23 cellular contexts compared by ENCODE assay signal in genomic region chr9:121821326-121821725, GRCh38.
"Had no signal": no experiment of that assay in that cellular context is flagged by ENCODE, and none has a peak within 500 bp of the region (broad histone marks: within the 10 kb centered on the region; RNA-seq: fewer than 3 reads in every experiment).

No MANE protein-coding gene starts in this region.

- H3K9me3 Mint-ChIP-seq: nephron; stimulated activated naive CD8-positive, alpha-beta T cell treated with anti-CD3 and anti-CD28 coated beads, Interleukin-15, amount 100 ng/mL, for 72 hours; WTC11 had no signal

- H3K27ac Mint-ChIP-seq: activated naive CD8-positive, alpha-beta T cell; nephron had no signal

- H3K36me3 Mint-ChIP-seq: activated naive CD8-positive, alpha-beta T cell; WTC11 had no signal

- DNase-seq: activated CD4-positive, alpha-beta T cell treated with anti-CD3 and anti-CD28 coated beads for 36 hours; activated CD4-positive, alpha-beta T cell treated with anti-CD3 and anti-CD28 coated beads, Interleukin-2, amount 50 U/mL, for 48 hours; activated CD8-positive, alpha-beta memory T cell treated with anti-CD3 and anti-CD28 coated beads, Interleukin-2, amount 50 U/mL, for 4 hours; activated gamma-delta T cell treated with Interleukin-2 at 50 U/mL for 16 hours; activated T-cell treated with anti-CD3 and anti-CD28 coated beads, Interleukin-2, amount 50 U/mL, for 48 hours; foreskin melanocyte; kidney; midbrain; occipital lobe; right cardiac atrium; stimulated activated CD4-positive, alpha-beta T cell treated with anti-CD3 and anti-CD28 coated beads, Interleukin-2, amount 100 ng/mL, for 24 hours; stimulated activated naive CD8-positive, alpha-beta T cell treated with anti-CD3 and anti-CD28 coated beads, Interleukin-15, amount 100 ng/mL, for 72 hours; SW 1271; T-helper 2 cell; transverse colon had no signal

- FAIRE-seq: colon, kidney had no signal

- H3K27me3 ChIP-seq: cardiac muscle cell, suprapubic skin, transverse colon had no signal

- H3K4me1 Mint-ChIP-seq: activated CD4-positive, alpha-beta T cell treated with anti-CD3 and anti-CD28 coated beads for 36 hours; stimulated activated naive CD8-positive, alpha-beta T cell treated with anti-CD3 and anti-CD28 coated beads, Interleukin-15, amount 100 ng/mL, for 72 hours had no signal

- H3K36me3 ChIP-seq: cardiac muscle cell, prostate gland, suprapubic skin, transverse colon had no signal

- H3K4me3 ChIP-seq: cardiac muscle cell, lung, prostate gland, suprapubic skin, transverse colon had no signal

- H3K4me3 Mint-ChIP-seq: activated CD4-positive, alpha-beta T cell treated with anti-CD3 and anti-CD28 coated beads for 36 hours; activated naive CD8-positive, alpha-beta T cell; nephron; stimulated activated naive CD8-positive, alpha-beta T cell treated with anti-CD3 and anti-CD28 coated beads, Interleukin-15, amount 100 ng/mL, for 72 hours; WTC11 had no signal

- H3K27me3 Mint-ChIP-seq: activated CD4-positive, alpha-beta T cell treated with anti-CD3 and anti-CD28 coated beads for 36 hours; activated naive CD8-positive, alpha-beta T cell; stimulated activated naive CD8-positive, alpha-beta T cell treated with anti-CD3 and anti-CD28 coated beads, Interleukin-15, amount 100 ng/mL, for 72 hours had no signal
